9 cellular contexts compared by ENCODE assay signal in the genomic region with DNA sequence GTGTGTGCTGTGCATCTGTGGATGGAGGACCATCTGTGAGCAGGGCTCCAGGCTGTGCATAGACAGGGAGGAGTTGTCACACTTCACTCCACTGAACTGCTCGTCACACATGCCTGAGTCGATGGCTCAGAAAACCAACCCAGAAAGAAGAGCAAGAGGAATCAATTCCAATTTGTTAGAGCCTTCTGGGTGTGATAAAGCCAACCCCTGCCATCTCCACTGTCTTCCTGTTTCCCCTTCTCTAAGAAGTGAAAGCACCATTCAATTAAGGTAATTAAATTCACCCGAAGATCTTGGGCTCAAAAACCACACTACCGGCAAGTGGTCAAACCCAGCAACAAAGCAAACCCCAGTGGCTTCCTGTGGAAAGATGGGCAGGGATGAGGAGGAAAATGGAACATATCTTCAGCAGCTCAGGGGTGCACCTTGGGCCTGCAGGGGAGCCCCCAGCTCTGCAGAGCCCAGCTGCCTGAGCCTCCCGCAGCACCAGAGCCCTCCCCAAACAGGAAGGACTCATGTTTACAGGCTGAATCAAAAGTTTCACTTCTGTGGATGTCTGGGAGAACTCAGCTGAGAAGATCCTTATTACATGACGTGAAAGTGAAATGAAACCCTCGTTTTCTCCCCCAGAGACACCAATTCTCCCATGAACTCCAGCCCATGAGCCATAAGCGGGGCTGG. TPM values are rescaled to one million over a fixed set of nuclear protein-coding genes. Genes with fewer than 3 reads are reported as not detected.
DNase-seq lines count a peak whose midpoint lies in the region; ATAC-seq, FAIRE-seq and TF ChIP-seq lines count a peak whose summit lies in the region.
"Had no signal": no experiment of that assay in that cellular context is flagged by ENCODE, and none has a peak within 500 bp of the region (broad histone marks: within the 10 kb centered on the region; RNA-seq: fewer than 3 reads in every experiment).

No MANE protein-coding gene starts in this region.

- H2BK15ac ChIP-seq in mesenchymal stem cell (ENCODE audit: low read depth, poor library complexity, severe bottlenecking) = no peak overlapping the region

- H3K4me1 ChIP-seq in left ventricle myocardium inferior (peaks cover 65% of the 10 kb centered on the region), heart left ventricle (peaks cover 0 to 68% (median 29%) of the 10 kb centered on the region in 12 donors), upper lobe of left lung (peaks cover 0 to 10% (median 4%) of the 10 kb centered on the region in 4 donors), mesenchymal stem cell (ENCODE audit: control insufficient read depth, insufficient read depth, low read depth, low read length) (no peaks in the 10 kb centered on the region)

- ATAC-seq in heart left ventricle (no peak), upper lobe of left lung (ENCODE audit: low FRiP score in 2 of 2) (peak in 1 of 2 donors; percentile 32)
- ATAC-seq in activated naive CD8-positive, alpha-beta T cell treated with anti-CD3 and anti-CD28 coated beads, Interleukin-2, amount 50 U/mL, for 24 hours = peak; percentile 79

- no peak overlapping the region for H2BK5ac ChIP-seq in mesenchymal stem cell (ENCODE audit: low read depth, low read length, poor library complexity, severe bottlenecking)

- H3K36me3 ChIP-seq in left ventricle myocardium inferior (peaks cover 4% of the 10 kb centered on the region), heart left ventricle (peaks cover 0 to 12% (median 0%) of the 10 kb centered on the region in 9 donors), KOPT-K1 (ENCODE audit: insufficient read depth, low read length) (no peaks in the 10 kb centered on the region), upper lobe of left lung (no peaks in the 10 kb centered on the region), mesenchymal stem cell (ENCODE audit: control insufficient read depth in 1 of 2, insufficient read depth in 2 of 2, low read depth in 1 of 2, low read length in 2 of 2) (no peaks in the 10 kb centered on the region)

- no peak overlapping the region for H3K9ac ChIP-seq in mesenchymal stem cell (ENCODE audit: low read length)

- H3K4me2 ChIP-seq in mesenchymal stem cell (ENCODE audit: low read length, poor library complexity, severe bottlenecking) = no peak overlapping the region

- TF ChIP-seq POLR2A in heart left ventricle (IDR thresholded peaks at IDR 0.05) (no peak), upper lobe of left lung (IDR thresholded peaks at IDR 0.05) (no peak)

- 67 to 73% (median 69%) methylated on average over 8 of the region's 8 CpGs for WGBS in heart left ventricle, 4 donors
- WGBS in upper lobe of left lung, 2 donors = 57% methylated on average over 8 of the region's 8 CpGs
- 75% methylated on average over 8 of the region's 8 CpGs for WGBS in mesenchymal stem cell

- no peak overlapping the region for H4K8ac ChIP-seq in mesenchymal stem cell (ENCODE audit: low read length)

- H3K9me3 Mint-ChIP-seq in activated naive CD8-positive, alpha-beta T cell treated with anti-CD3 and anti-CD28 coated beads, Interleukin-2, amount 50 U/mL, for 24 hours = no peaks in the 10 kb centered on the region
- no peaks in the 10 kb centered on the region for H3K9me3 Mint-ChIP-seq in HFFc6

- H3K36me3 Mint-ChIP-seq in activated naive CD8-positive, alpha-beta T cell treated with anti-CD3 and anti-CD28 coated beads, Interleukin-2, amount 50 U/mL, for 24 hours (ENCODE audit: low read depth) = no peaks in the 10 kb centered on the region
- no peaks in the 10 kb centered on the region for H3K36me3 Mint-ChIP-seq in HFFc6 (ENCODE audit: low read depth)

- intact Hi-C loops in left ventricle myocardium inferior (cut with micrococcal nuclease) (no loop called here), heart left ventricle (cut with DNase I) (loop anchor here in 1 of 10 donors (10.0 kb wide), 1 partner anchor 205 kb away; no protein-coding TSS in a partner anchor)

- H3K79me1 ChIP-seq in mesenchymal stem cell (replicated peaks; ENCODE audit: low read length, poor library complexity, severe bottlenecking) = no peaks in the 10 kb centered on the region

- no peak for FAIRE-seq in HTR-8/SVneo (lab: Jason Lieb, UNC)

- TF ChIP-seq CTCF in left ventricle myocardium inferior (IDR thresholded peaks at IDR 0.05; ENCODE audit: borderline replicate concordance) (no peak), heart left ventricle (IDR thresholded peaks at IDR 0.05) (no peak), upper lobe of left lung (IDR thresholded peaks at IDR 0.05) (no peak), HFFc6 (IDR thresholded peaks at IDR 0.05) (no peak)

- H3K4me3 ChIP-seq in left ventricle myocardium inferior (no peak overlapping the region), heart left ventricle (no peak overlapping the region), upper lobe of left lung (no peak overlapping the region), mesenchymal stem cell (ENCODE audit: insufficient read depth in 1 of 2, low read depth in 1 of 2, low read length in 2 of 2) (no peak overlapping the region)

- H3K4me3 Mint-ChIP-seq in activated naive CD8-positive, alpha-beta T cell treated with anti-CD3 and anti-CD28 coated beads, Interleukin-2, amount 50 U/mL, for 24 hours = peak overlapping the region; percentile 42
- H3K4me3 Mint-ChIP-seq in HFFc6 = no peak overlapping the region

- H3K4ac ChIP-seq in mesenchymal stem cell (ENCODE audit: low read depth in 1 of 2, low read length in 2 of 2) = no peak overlapping the region

- H3K9me3 ChIP-seq in left ventricle myocardium inferior (replicated peaks) (no peaks in the 10 kb centered on the region), heart left ventricle (peaks cover 0 to 4% (median 0%) of the 10 kb centered on the region in 12 donors), KOPT-K1 (ENCODE audit: insufficient read depth, low read length, poor library complexity, severe bottlenecking) (no peaks in the 10 kb centered on the region), upper lobe of left lung (no peaks in the 10 kb centered on the region), mesenchymal stem cell (ENCODE audit: control insufficient read depth, low read length) (no peaks in the 10 kb centered on the region)

- peaks cover 2% of the 10 kb centered on the region for H3K27me3 Mint-ChIP-seq in activated naive CD8-positive, alpha-beta T cell treated with anti-CD3 and anti-CD28 coated beads, Interleukin-2, amount 50 U/mL, for 24 hours
- H3K27me3 Mint-ChIP-seq in HFFc6 (ENCODE audit: insufficient read depth) = peaks cover 36% of the 10 kb centered on the region

- no peak overlapping the region for H2AK5ac ChIP-seq in mesenchymal stem cell (ENCODE audit: low read length, severe bottlenecking)

- H3K14ac ChIP-seq in mesenchymal stem cell (ENCODE audit: low read length in 2 of 2) = no peak overlapping the region

- peak overlapping the region; percentile 25 for H3K27ac ChIP-seq in left ventricle myocardium inferior (replicated peaks)
- H3K27ac ChIP-seq in heart left ventricle = peak overlapping the region in 2 of 12 donors; percentile 32 to 81
- peak overlapping the region; percentile 32 for H3K27ac ChIP-seq in KOPT-K1 (ENCODE audit: low read depth, low read length, poor library complexity, severe bottlenecking)
- peak overlapping the region in 3 of 4 donors; percentile 1 to 60 (median 57) for H3K27ac ChIP-seq in upper lobe of left lung
- no peak overlapping the region for H3K27ac ChIP-seq in mesenchymal stem cell (ENCODE audit: low read length, poor library complexity, severe bottlenecking)

- no peak overlapping the region for H4K91ac ChIP-seq in mesenchymal stem cell (ENCODE audit: low read length)

- no peak overlapping the region for H2AFZ ChIP-seq in mesenchymal stem cell (ENCODE audit: low read depth, low read length)

- H2BK120ac ChIP-seq in mesenchymal stem cell (ENCODE audit: low read depth, low read length) = no peak overlapping the region

- DNase-seq in left ventricle myocardium inferior (no peak), heart left ventricle (no peak), upper lobe of left lung (no peak), mesenchymal stem cell (no peak), HTR-8/SVneo (ENCODE audit: insufficient read length, low spot score) (no peak), HFFc6 (no peak)
- peak; percentile 47 for DNase-seq in activated naive CD8-positive, alpha-beta T cell treated with anti-CD3 and anti-CD28 coated beads, Interleukin-2, amount 50 U/mL, for 24 hours

- no peak overlapping the region for H3K18ac ChIP-seq in mesenchymal stem cell (ENCODE audit: low read depth in 1 of 2, low read length in 2 of 2)

- peaks cover 29% of the 10 kb centered on the region for H3K4me1 Mint-ChIP-seq in activated naive CD8-positive, alpha-beta T cell treated with anti-CD3 and anti-CD28 coated beads, Interleukin-2, amount 50 U/mL, for 24 hours
- H3K4me1 Mint-ChIP-seq in HFFc6 (ENCODE audit: low read depth) = no peaks in the 10 kb centered on the region

- H3K27me3 ChIP-seq in left ventricle myocardium inferior (ENCODE audit: low read depth) (no peaks in the 10 kb centered on the region), heart left ventricle (no peaks in the 10 kb centered on the region), upper lobe of left lung (no peaks in the 10 kb centered on the region), mesenchymal stem cell (ENCODE audit: control insufficient read depth in 1 of 2, insufficient read depth in 1 of 2, low read length in 2 of 2) (peaks cover 0 to 62% of the 10 kb centered on the region in 2 experiments)

- no peak overlapping the region for H2BK12ac ChIP-seq in mesenchymal stem cell (ENCODE audit: low read length in 2 of 2)

- peak overlapping the region; percentile 88 for H3K27ac Mint-ChIP-seq in activated naive CD8-positive, alpha-beta T cell treated with anti-CD3 and anti-CD28 coated beads, Interleukin-2, amount 50 U/mL, for 24 hours
- no peak overlapping the region for H3K27ac Mint-ChIP-seq in HFFc6

- no peak overlapping the region for H3K23ac ChIP-seq in mesenchymal stem cell (ENCODE audit: low read length in 2 of 2)

- no peak for TF ChIP-seq EP300 in upper lobe of left lung (IDR thresholded peaks at IDR 0.05)

RNA-seq across cellular contexts. Expression of a gene that starts 10.9 kb away (rescaled TPM):
- total RNA-seq in left ventricle myocardium inferior (136 TPM), heart left ventricle (100 to 1,000 TPM in 6 of 9 donors, 10 to 100 TPM in 3; 46.8 to 228 (median 120) TPM), upper lobe of left lung (not detected)
- polyA plus RNA-seq in heart left ventricle = 10 to 100 TPM in 1 of 2 donors, 1 to 10 TPM in 1; 6.6 to 44.7 TPM
- not detected for polyA plus RNA-seq in mesenchymal stem cell (2013, experiment 1 of 2)
- polyA plus RNA-seq in mesenchymal stem cell (2013, experiment 2 of 2) = not detected
- not detected for total RNA-seq in HFFc6 (2021; fragmentation: NEBNext Ultra II Directional; extraction: Animal tissue kit (Norgen Biotek cat#: 25700))
- total RNA-seq: T-helper 2 cell treated with Interferon-gamma antibody and Interleukin-4, amounts not matched to agents 100 ng/mL and 5 ng/mL, for 36 hours had no signal

Comparison
In these comparisons a context has a peak if more than half of its experiments do, and no peak if none do; other contexts are left out.
1. RNA of a gene that starts 10.9 kb away (total RNA-seq): 136 TPM in left ventricle myocardium inferior (single experiment) and 46.8 to 228 TPM in heart left ventricle; not detected in upper lobe of left lung and not detected in HFFc6; every median in the first group is over 10 times any median in the second.